In genomic region chr1:116587496-116588308, GRCh38 we compare ENCODE assay signal across 19 cellular contexts. TPM values are rescaled to one million over a fixed set of nuclear protein-coding genes. Genes with fewer than 3 reads are reported as not detected.
DNase-seq lines count a peak whose midpoint lies in the region; ATAC-seq, FAIRE-seq and TF ChIP-seq lines count a peak whose summit lies in the region.
"Had no signal": no experiment of that assay in that cellular context is flagged by ENCODE, and none has a peak within 500 bp of the region (broad histone marks: within the 10 kb centered on the region; RNA-seq: fewer than 3 reads in every experiment).

No MANE protein-coding gene starts in this region.

- H3K9me3 ChIP-seq in cardiac muscle cell (ENCODE audit: low read depth) (no peaks in the 10 kb centered on the region), GM12878 (replicated peaks; ENCODE audit: control insufficient read depth, insufficient read depth, low read length) (no peaks in the 10 kb centered on the region), neural progenitor cell (ENCODE audit: low read depth) (no peaks in the 10 kb centered on the region), thyroid gland (no peaks in the 10 kb centered on the region)
- no peaks in the 10 kb centered on the region for H3K9me3 ChIP-seq in BLaER1 treated with 17β-estradiol and CSF1 and Interleukin-3, amounts not matched to agents 10 nM and 100 nM (replicated peaks in 1 of 11)

- no peaks in the 10 kb centered on the region for H3F3A ChIP-seq in neural progenitor cell (ENCODE audit: low read depth)

- 0 out of 22 replicates have a peak overlapping the region, but pooled peaks of 1 of the 11 experiments have one; percentile 19 for H3K9ac ChIP-seq in BLaER1 treated with 17β-estradiol and CSF1 and Interleukin-3, amounts not matched to agents 10 nM and 100 nM
- no peak overlapping the region for H3K9ac ChIP-seq in GM12878 (ENCODE audit: control insufficient read depth, insufficient read depth, low read length)
- no peak overlapping the region for H3K9ac ChIP-seq in neural progenitor cell

- H3K27me3 Mint-ChIP-seq in neural progenitor cell (ENCODE audit: insufficient read depth, low read depth) (peaks cover 2% of the 10 kb centered on the region), WTC11 (ENCODE audit: low read depth) (no peaks in the 10 kb centered on the region)

- SMC1A ChIA-PET in GM12878 (lab: Charles Lee; ENCODE audit: uncharacterized antibody, unreplicated experiment): interaction anchor here (0.8 to 5.9 kb wide), 5 partner anchors 8 to 86 kb away, joined by 3 to 38 read pairs (median 6); no protein-coding TSS in a partner anchor

- H3K79me2 ChIP-seq in GM12878 (ENCODE audit: control insufficient read depth, insufficient read depth, low read length): no peaks in the 10 kb centered on the region
- H3K79me2 ChIP-seq in neural progenitor cell (ENCODE audit: low read depth): no peaks in the 10 kb centered on the region

- H3K4me3 ChIP-seq in cardiac muscle cell (no peak overlapping the region), GM12878 (no peak overlapping the region), neural progenitor cell (no peak overlapping the region), thyroid gland (replicated peaks in 1 of 3) (no peak overlapping the region)
- no peak overlapping the region for H3K4me3 ChIP-seq in BLaER1 treated with 17β-estradiol and CSF1 and Interleukin-3, amounts not matched to agents 10 nM and 100 nM
- H3K4me3 ChIP-seq: GM23338 had no signal

- peak; percentile 83 for FAIRE-seq in GM12878 (lab: Jason Lieb, UNC)
- FAIRE-seq: A204.1 had no signal

- intact Hi-C loops in Right ventricle myocardium superior (cut with DNase I): no loop called here
- intact Hi-C loops in GM12878 (cut with micrococcal nuclease; ENCODE audit: unreplicated experiment): no loop called here
- intact Hi-C loops in thyroid gland (cut with DNase I): no loop called here

- peak overlapping the region; percentile 34 for H3K27ac ChIP-seq in cardiac muscle cell
- H3K27ac ChIP-seq in BLaER1 treated with 17β-estradiol and CSF1 and Interleukin-3, amounts not matched to agents 10 nM and 100 nM: peak overlapping the region in 3 of 11 experiments; percentile 5 to 46 (median 43); a peak in 2 of 22 replicates
- H3K27ac ChIP-seq in GM12878 (ENCODE audit: control insufficient read depth, insufficient read depth): peak overlapping the region; percentile 13; the same call in 1 of the 2 replicates
- H3K27ac ChIP-seq in neural progenitor cell: no peak overlapping the region
- no peak overlapping the region for H3K27ac ChIP-seq in thyroid gland
- H3K27ac ChIP-seq: C4-2B had no signal

- H3K36me3 ChIP-seq in cardiac muscle cell (peaks cover 16% of the 10 kb centered on the region), GM12878 (ENCODE audit: control insufficient read depth in 2 of 2, insufficient read depth in 2 of 2, low read length in 1 of 2) (no peaks in the 10 kb centered on the region), neural progenitor cell (no peaks in the 10 kb centered on the region), thyroid gland (peaks cover 0 to 4% of the 10 kb centered on the region in 2 donors)
- H3K36me3 ChIP-seq in BLaER1 treated with 17β-estradiol and CSF1 and Interleukin-3, amounts not matched to agents 10 nM and 100 nM: peaks cover 9 to 76% (median 41%) of the 10 kb centered on the region in 11 experiments

- no peaks in the 10 kb centered on the region for H4K20me1 ChIP-seq in BLaER1 treated with 17β-estradiol and CSF1 and Interleukin-3, amounts not matched to agents 10 nM and 100 nM
- H4K20me1 ChIP-seq in GM12878 (ENCODE audit: control insufficient read depth, insufficient read depth): no peaks in the 10 kb centered on the region
- no peaks in the 10 kb centered on the region for H4K20me1 ChIP-seq in neural progenitor cell (ENCODE audit: low read depth)

- H3K36me3 Mint-ChIP-seq in neural progenitor cell (peaks cover 5% of the 10 kb centered on the region), WTC11 (peaks cover 19% of the 10 kb centered on the region)

- no peak for ATAC-seq in Right ventricle myocardium superior (ENCODE audit: poor library complexity)
- 0 out of 3 replicates have a peak, but pooled peaks have one; percentile 8 for ATAC-seq in GM12878
- ATAC-seq in WTC11: no peak
- ATAC-seq: HCT116 had no signal

- H3K4me1 Mint-ChIP-seq in neural progenitor cell (peaks cover 34% of the 10 kb centered on the region), WTC11 (peaks cover 29% of the 10 kb centered on the region)

- TF ChIP-seq RAD21 in GM12878 (IDR thresholded peaks at IDR 0.05; ENCODE audit: insufficient read depth, low read depth, low read length): no peak

- CTCF ChIA-PET in GM12878 (lab: Yijun Ruan, JAX): interaction anchor here (1.5 to 6.1 kb wide), 5 partner anchors 8 to 541 kb away, joined by 4 to 48 read pairs (median 12); no protein-coding TSS in a partner anchor
- CTCF ChIA-PET in WTC11 (lab: Charles Lee): interaction anchor here (0.7 to 5.0 kb wide), 2 partner anchors 13 kb away, joined by 4 to 30 read pairs; no protein-coding TSS in a partner anchor

- H2AFZ ChIP-seq in GM12878 (ENCODE audit: control insufficient read depth, low read depth, low read length) (no peak overlapping the region), neural progenitor cell (replicated peaks) (no peak overlapping the region)
- H2AFZ ChIP-seq: GM23338 had no signal

- DNase-seq in cardiac muscle cell (ENCODE audit: low read depth in 1 of 2, low spot score in 1 of 2) (no peak), Right ventricle myocardium superior (no peak), GM12878 (ENCODE audit: low read depth, low spot score) (no peak), neural progenitor cell (ENCODE audit: low spot score) (no peak), thyroid gland (no peak), activated gamma-delta T cell (lab: John Stamatoyannopoulos, UW) (no peak), WTC11 (ENCODE audit: low spot score) (no peak)
- DNase-seq: COR-L47, GF-D8, IMR-90, Kasumi-1, MM.1S, NCI-H1105, NCI-H187 had no signal

- POLR2A ChIA-PET in GM12878 (lab: Charles Lee): interaction anchor here (0.6 to 1.9 kb wide), 2 partner anchors 8 to 472 kb away, joined by 3 to 7 read pairs; partner anchors contain the start of gene TTF2
- POLR2A ChIA-PET in WTC11 (lab: Charles Lee): no interaction called here

- TF ChIP-seq POLR2A in GM12878 (IDR thresholded peaks at IDR 0.05; ENCODE audit: low read depth, low read length) (no peak), thyroid gland (IDR thresholded peaks at IDR 0.05) (no peak)

- H3K9me3 Mint-ChIP-seq in neural progenitor cell (no peaks in the 10 kb centered on the region), WTC11 (no peaks in the 10 kb centered on the region)
- H3K9me3 Mint-ChIP-seq: GM23338 had no signal

- H3K4me1 ChIP-seq in cardiac muscle cell (ENCODE audit: low read depth) (no peaks in the 10 kb centered on the region), GM12878 (ENCODE audit: control insufficient read depth, insufficient read depth, low read length) (peaks cover 21% of the 10 kb centered on the region), neural progenitor cell (peaks cover 16% of the 10 kb centered on the region), thyroid gland (no peaks in the 10 kb centered on the region)
- peaks cover 0 to 46% (median 29%) of the 10 kb centered on the region in 10 experiments; a peak in 13 of 20 replicates for H3K4me1 ChIP-seq in BLaER1 treated with 17β-estradiol and CSF1 and Interleukin-3, amounts not matched to agents 10 nM and 100 nM

- no peak for TF ChIP-seq CTCF in cardiac muscle cell (IDR thresholded peaks at IDR 0.05; ENCODE audit: low read depth, low read length)
- TF ChIP-seq CTCF in GM12878 (IDR thresholded peaks at IDR 0.05 in 2 of 3, conservative IDR thresholded peaks at IDR 0.05 in 1 of 3; ENCODE audit: control insufficient read depth in 2 of 3, extremely low read depth in 1 of 3, insufficient read depth in 1 of 3, low read depth in 3 of 3, low read length in 3 of 3): no peak
- no peak for TF ChIP-seq CTCF in neural progenitor cell (IDR thresholded peaks at IDR 0.05)
- TF ChIP-seq CTCF in thyroid gland (IDR thresholded peaks at IDR 0.05): no peak
- no peak for TF ChIP-seq CTCF in WTC11 (IDR thresholded peaks at IDR 0.05)

- H3K27me3 ChIP-seq in cardiac muscle cell (no peaks in the 10 kb centered on the region), GM12878 (replicated peaks in 1 of 2; ENCODE audit: control insufficient read depth in 2 of 2, insufficient read depth in 2 of 2, low read length in 1 of 2) (no peaks in the 10 kb centered on the region), neural progenitor cell (no peaks in the 10 kb centered on the region), thyroid gland (no peaks in the 10 kb centered on the region)
- H3K27me3 ChIP-seq in BLaER1 treated with 17β-estradiol and CSF1 and Interleukin-3, amounts not matched to agents 10 nM and 100 nM: no peaks in the 10 kb centered on the region

- TF ChIP-seq EP300 in GM12878 (IDR thresholded peaks at IDR 0.05; ENCODE audit: borderline replicate concordance in 1 of 2, control insufficient read depth in 1 of 2, low read depth in 2 of 2, low read length in 2 of 2): no peak

- RAD21 ChIA-PET in GM12878 (lab: Charles Lee; ENCODE audit: unreplicated experiment): interaction anchor here (1.9 kb wide), 2 partner anchors 9 to 13 kb away, joined by 11 to 13 read pairs; no protein-coding TSS in a partner anchor

- 79% methylated on average over 6 of the region's 6 CpGs for WGBS in GM12878 (ENCODE audit: insufficient coverage, insufficient replicate concordance, low lambda C conversion rate, missing lambda C conversion rate)
- 90 to 93% methylated on average over 6 of the region's 6 CpGs for WGBS in thyroid gland, 2 donors

- peak overlapping the region in 6 of 11 experiments; percentile 3 to 76 (median 73); a peak in 10 of 22 replicates for H3K4me2 ChIP-seq in BLaER1 treated with 17β-estradiol and CSF1 and Interleukin-3, amounts not matched to agents 10 nM and 100 nM
- H3K4me2 ChIP-seq in GM12878 (ENCODE audit: control insufficient read depth, insufficient read depth) (no peak overlapping the region), neural progenitor cell (no peak overlapping the region)
- H3K4me2 ChIP-seq: GM23338 had no signal

- in situ Hi-C loops in GM12878 (cut with MboI): no loop called here

- no peak overlapping the region for H3K4me3 Mint-ChIP-seq in neural progenitor cell
- H3K4me3 Mint-ChIP-seq in WTC11: no peak overlapping the region
- H3K4me3 Mint-ChIP-seq: GM23338 had no signal

- peak overlapping the region; percentile 31 for H3K27ac Mint-ChIP-seq in neural progenitor cell
- H3K27ac Mint-ChIP-seq in WTC11: no peak overlapping the region; the same call in 1 of the 2 replicates
- H3K27ac Mint-ChIP-seq: GM23338 had no signal

- no TSS peak for BruUV-seq in GM12878 (replicated peaks; lab: Mats Ljungman, UMichigan)

RNA-seq across cellular contexts. Expression of gene CD58, which starts 16.9 kb away (rescaled TPM):
- 6.1 and 7.8 TPM in 2 replicates for total RNA-seq in cardiac muscle cell
- 17.5 and 20.0 TPM in 2 replicates for polyA plus RNA-seq in cardiac muscle cell
- total RNA-seq in Right ventricle myocardium superior: 31.3 TPM
- total RNA-seq in GM12878 (2013; cell fraction: nucleolus; rRNA removed): 332 and 350 TPM in 2 replicates
- 105 and 127 TPM in 2 replicates for total RNA-seq in GM12878 (2014; rRNA removed)
- total RNA-seq in GM12878 (2014; rRNA removed; fragmentation: Illumina TruSeq; extraction: Trizol): 130 and 131 TPM in 2 replicates
- 67.7 and 70.4 TPM in 2 replicates for total RNA-seq in GM12878 (2021)
- 53.2 TPM for polyA plus RNA-seq in GM12878 (2011; ENCODE audit: low read depth)
- 172 and 229 TPM in 2 replicates for polyA plus RNA-seq in GM12878 (2011; rRNA removed)
- polyA plus RNA-seq in GM12878 (2011; cell fraction: cytosol; rRNA removed): 60.9 and 69.0 TPM in 2 replicates
- 101 and 112 TPM in 2 replicates for polyA plus RNA-seq in GM12878 (2011; cell fraction: nucleus; rRNA removed)
- 83.8 and 106 TPM in 2 replicates for polyA plus RNA-seq in GM12878 (2012)
- 164 and 219 TPM in 2 replicates for polyA plus RNA-seq in GM12878 (2014; fragmentation: Illumina TruSeq; extraction: Trizol)
- polyA plus RNA-seq in GM12878 (2014; fragmentation: Nextera tagmentation; extraction: Ambion mirVana): 100 to 1,000 TPM; 110 to 125 TPM
- 95.3 and 128 TPM in 2 replicates for polyA plus RNA-seq in GM12878 (2014; rRNA removed)
- 100 to 1,000 TPM; 241 to 252 TPM for polyA plus RNA-seq in GM12878 (2016; fragmentation: Nextera tagmentation; extraction: Ambion mirVana)
- polyA minus RNA-seq in GM12878 (2011; rRNA and poly(A)+ RNA removed): 56.7 and 124 TPM in 2 replicates
- polyA minus RNA-seq in GM12878 (2011; cell fraction: cytosol; rRNA and poly(A)+ RNA removed): 24.1 and 29.8 TPM in 2 replicates
- 84.6 and 101 TPM in 2 replicates for polyA minus RNA-seq in GM12878 (2011; cell fraction: nucleus; rRNA and poly(A)+ RNA removed)
- total RNA-seq in neural progenitor cell (ENCODE audit: low replicate concordance): 4.2 and 14.6 TPM in 2 replicates
- total RNA-seq in thyroid gland: 10 to 100 TPM; 17.5 to 51.9 (median 23.1) TPM
- total RNA-seq in WTC11 (2021): 3.6 to 5.3 TPM (median 4.1 TPM) in 3 replicates

Comparison
In these comparisons a context has a peak if more than half of its experiments do, and no peak if none do; other contexts are left out.
1. H3K27ac ChIP-seq: peak in cardiac muscle cell (single experiment) and GM12878 (single experiment); none in neural progenitor cell (single experiment) and thyroid gland (0 of 3).
2. H3K4me2 ChIP-seq: peak in BLaER1 treated with 17β-estradiol and CSF1 and Interleukin-3, amounts not matched to agents 10 nM and 100 nM (6 of 11); none in GM12878 (single experiment) and neural progenitor cell (single experiment).